8 cellular contexts compared by ENCODE assay signal in the genomic region with DNA sequence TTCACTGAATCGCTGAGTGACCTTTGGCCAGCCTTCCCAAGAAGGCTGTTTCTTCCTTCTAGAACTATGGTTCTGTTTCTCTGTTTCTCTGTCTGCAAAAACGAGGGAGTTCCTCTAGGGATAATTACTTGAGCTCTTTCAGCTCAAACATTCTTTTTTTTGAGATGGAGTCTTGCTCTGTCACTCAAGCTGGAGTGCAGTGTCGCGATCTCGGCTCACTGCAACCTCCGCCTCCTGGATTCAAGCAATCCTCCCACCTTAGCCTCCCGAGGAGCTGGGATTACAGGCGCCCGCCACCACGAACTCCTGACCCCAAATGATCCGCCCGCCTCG. TPM values are rescaled to one million over a fixed set of nuclear protein-coding genes. Genes with fewer than 3 reads are reported as not detected.
A peak's percentile ranks its signal among the peaks of the same experiment; 100 is the strongest.
DNase-seq lines count a peak whose midpoint lies in the region; TF ChIP-seq lines count a peak whose summit lies in the region.

No MANE protein-coding gene starts in this region.

- BruUV-seq in PC-9 (replicated peaks; lab: Mats Ljungman, UMichigan), result no TSS peak

- H3K4me3 ChIP-seq in GM12865 (ENCODE audit: low read depth, low read length) (peak overlapping the region; percentile 84), PC-9 (peak overlapping the region; percentile 64), epithelial cell of proximal tubule (ENCODE audit: low read depth, low read length) (peak overlapping the region; percentile 82), retinal pigment epithelial cell (ENCODE audit: low read length) (peak overlapping the region; percentile 93)

- peak overlapping the region; percentile 68 for H3K27ac ChIP-seq in PC-9

- in situ Hi-C loops in GM13976 (cut with MboI; ENCODE audit: low sequenced_read_pairs, unreplicated experiment), result loop anchor here (10.0 kb wide), 1 partner anchor 107 kb away; a partner anchor contains a TSS

- H3K27me3 ChIP-seq in PC-9 (ENCODE audit: insufficient read depth, low read depth), result no peaks in the 10 kb centered on the region

- no peaks in the 10 kb centered on the region for H3F3A ChIP-seq in PC-9 (ENCODE audit: insufficient read depth, low read depth)

- DNase-seq in GM12865 (ENCODE audit: low read depth) (peak; percentile 8), PC-9 (no peak), epithelial cell of proximal tubule (ENCODE audit: low read depth) (no peak), retinal pigment epithelial cell (ENCODE audit: low read depth) (no peak), GM13976 (ENCODE audit: low spot score) (no peak), NCI-H1694 (lab: John Stamatoyannopoulos, UW) (no peak), NCI-H1092 treated with DMSO at 0.1 percent for 48 hours (lab: John Stamatoyannopoulos, UW) (no peak), kidney tubule cell (ENCODE audit: low spot score) (no peak)

- H3K9me2 ChIP-seq in PC-9 (ENCODE audit: insufficient read depth), result no peaks in the 10 kb centered on the region

- H3K4me2 ChIP-seq in PC-9, result peak overlapping the region; percentile 74

- CTCF ChIA-PET in PC-9 (lab: Charles Lee), result no interaction called here

- H3K79me2 ChIP-seq in PC-9 (ENCODE audit: low read depth), result peaks cover 40% of the 10 kb centered on the region

- H3K9me3 ChIP-seq in PC-9 (ENCODE audit: insufficient read depth, low read depth), result no peaks in the 10 kb centered on the region

- peaks cover 15% of the 10 kb centered on the region for H4K20me1 ChIP-seq in PC-9 (ENCODE audit: insufficient read depth)

- peaks cover 14% of the 10 kb centered on the region for H3K36me3 ChIP-seq in PC-9 (ENCODE audit: low read depth)

- TF ChIP-seq CTCF in GM12865 (IDR thresholded peaks at IDR 0.05; ENCODE audit: insufficient read depth, low read depth, low read length, missing control alignments) (no peak), PC-9 (conservative IDR thresholded peaks at IDR 0.05) (no peak), epithelial cell of proximal tubule (conservative IDR thresholded peaks at IDR 0.05; ENCODE audit: low read depth, low read length) (no peak), retinal pigment epithelial cell (conservative IDR thresholded peaks at IDR 0.05; ENCODE audit: low read depth, low read length) (no peak), GM13976 (IDR thresholded peaks at IDR 0.05; ENCODE audit: borderline replicate concordance, control extremely low read depth, extremely low read depth, insufficient read depth, missing control alignments) (no peak)

- peaks cover 14% of the 10 kb centered on the region; the same call in 1 of the 2 replicates for H3K4me1 ChIP-seq in PC-9 (replicated peaks; ENCODE audit: insufficient read depth)

- POLR2A ChIA-PET in PC-9 (lab: Charles Lee; ENCODE audit: unreplicated experiment), result interaction anchor here (0.6 kb wide), 1 partner anchor 863 kb away, joined by 3 read pairs; no protein-coding TSS in a partner anchor

- intact Hi-C loops in PC-9 (cut with micrococcal nuclease; ENCODE audit: unreplicated experiment), result no loop called here

- H2AFZ ChIP-seq in PC-9, result peak overlapping the region; percentile 92

RNA-seq across cellular contexts. Expression of a gene that starts 0.7 kb away (rescaled TPM):
- total RNA-seq in PC-9 (2021) (60.0 and 78.2 TPM in 2 replicates), epithelial cell of proximal tubule (159 and 261 TPM in 2 replicates)

RNA-seq across cellular contexts. Expression of a gene that starts 15.6 kb away (rescaled TPM):
- total RNA-seq in PC-9 (2021) (3.4 and 3.7 TPM in 2 replicates), epithelial cell of proximal tubule (2.9 and 4.9 TPM in 2 replicates)

RNA-seq across cellular contexts. Expression of a gene that starts 59.0 kb away (rescaled TPM):
- total RNA-seq in PC-9 (2021), result not detected in 2 replicates
- total RNA-seq in epithelial cell of proximal tubule, result under 0.01 TPM in 1 of 2 replicates, not detected in the other
